ENCODE assay signal across 1 cellular context in the genomic region with DNA sequence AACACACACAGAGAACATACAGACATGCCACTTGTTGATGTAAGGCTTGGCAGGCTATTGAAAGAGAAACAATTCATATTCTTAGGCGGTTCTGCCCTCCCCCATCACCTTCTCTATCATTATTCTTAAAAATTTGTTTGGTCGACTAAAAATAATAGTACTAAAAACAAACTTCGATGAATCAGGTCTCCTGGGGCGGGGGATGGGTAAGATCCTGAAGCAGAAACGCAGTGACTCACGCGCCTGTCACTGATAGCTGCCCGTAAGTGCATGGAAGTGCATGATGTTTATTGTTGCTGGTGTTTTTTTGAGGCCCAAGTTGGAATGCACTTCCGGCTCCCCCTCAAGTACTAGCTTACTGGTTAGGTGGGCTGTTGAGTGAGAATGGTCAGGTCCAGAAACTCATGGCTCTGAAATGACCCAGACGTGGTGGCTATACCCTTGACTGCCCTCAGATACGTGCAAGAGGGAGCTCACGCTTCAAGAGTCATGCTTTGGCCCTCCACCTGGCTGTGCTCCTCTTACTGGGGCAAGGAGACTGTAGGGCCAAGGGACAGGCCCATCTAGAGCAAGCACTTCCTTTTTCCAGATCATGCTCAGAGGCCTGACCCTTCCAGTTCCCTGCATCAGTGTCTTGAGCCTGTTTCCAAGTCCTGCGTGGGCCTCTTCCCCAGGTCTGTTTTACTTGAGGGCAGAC.
TF ChIP-seq lines count a peak whose summit lies in the region.

No MANE protein-coding gene starts in this region.

TF ChIP-seq in K562, 482 proteins besides CTCF, POLR2A, EP300 and RAD21 (continued from another document and continues in another):
- TF ChIP-seq, protein P1, sequence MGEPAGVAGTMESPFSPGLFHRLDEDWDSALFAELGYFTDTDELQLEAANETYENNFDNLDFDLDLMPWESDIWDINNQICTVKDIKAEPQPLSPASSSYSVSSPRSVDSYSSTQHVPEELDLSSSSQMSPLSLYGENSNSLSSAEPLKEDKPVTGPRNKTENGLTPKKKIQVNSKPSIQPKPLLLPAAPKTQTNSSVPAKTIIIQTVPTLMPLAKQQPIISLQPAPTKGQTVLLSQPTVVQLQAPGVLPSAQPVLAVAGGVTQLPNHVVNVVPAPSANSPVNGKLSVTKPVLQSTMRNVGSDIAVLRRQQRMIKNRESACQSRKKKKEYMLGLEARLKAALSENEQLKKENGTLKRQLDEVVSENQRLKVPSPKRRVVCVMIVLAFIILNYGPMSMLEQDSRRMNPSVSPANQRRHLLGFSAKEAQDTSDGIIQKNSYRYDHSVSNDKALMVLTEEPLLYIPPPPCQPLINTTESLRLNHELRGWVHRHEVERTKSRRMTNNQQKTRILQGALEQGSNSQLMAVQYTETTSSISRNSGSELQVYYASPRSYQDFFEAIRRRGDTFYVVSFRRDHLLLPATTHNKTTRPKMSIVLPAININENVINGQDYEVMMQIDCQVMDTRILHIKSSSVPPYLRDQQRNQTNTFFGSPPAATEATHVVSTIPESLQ (CRISPR knock-in tag; IDR thresholded peaks at IDR 0.05), result no peak
- TF ChIP-seq, protein P2, sequence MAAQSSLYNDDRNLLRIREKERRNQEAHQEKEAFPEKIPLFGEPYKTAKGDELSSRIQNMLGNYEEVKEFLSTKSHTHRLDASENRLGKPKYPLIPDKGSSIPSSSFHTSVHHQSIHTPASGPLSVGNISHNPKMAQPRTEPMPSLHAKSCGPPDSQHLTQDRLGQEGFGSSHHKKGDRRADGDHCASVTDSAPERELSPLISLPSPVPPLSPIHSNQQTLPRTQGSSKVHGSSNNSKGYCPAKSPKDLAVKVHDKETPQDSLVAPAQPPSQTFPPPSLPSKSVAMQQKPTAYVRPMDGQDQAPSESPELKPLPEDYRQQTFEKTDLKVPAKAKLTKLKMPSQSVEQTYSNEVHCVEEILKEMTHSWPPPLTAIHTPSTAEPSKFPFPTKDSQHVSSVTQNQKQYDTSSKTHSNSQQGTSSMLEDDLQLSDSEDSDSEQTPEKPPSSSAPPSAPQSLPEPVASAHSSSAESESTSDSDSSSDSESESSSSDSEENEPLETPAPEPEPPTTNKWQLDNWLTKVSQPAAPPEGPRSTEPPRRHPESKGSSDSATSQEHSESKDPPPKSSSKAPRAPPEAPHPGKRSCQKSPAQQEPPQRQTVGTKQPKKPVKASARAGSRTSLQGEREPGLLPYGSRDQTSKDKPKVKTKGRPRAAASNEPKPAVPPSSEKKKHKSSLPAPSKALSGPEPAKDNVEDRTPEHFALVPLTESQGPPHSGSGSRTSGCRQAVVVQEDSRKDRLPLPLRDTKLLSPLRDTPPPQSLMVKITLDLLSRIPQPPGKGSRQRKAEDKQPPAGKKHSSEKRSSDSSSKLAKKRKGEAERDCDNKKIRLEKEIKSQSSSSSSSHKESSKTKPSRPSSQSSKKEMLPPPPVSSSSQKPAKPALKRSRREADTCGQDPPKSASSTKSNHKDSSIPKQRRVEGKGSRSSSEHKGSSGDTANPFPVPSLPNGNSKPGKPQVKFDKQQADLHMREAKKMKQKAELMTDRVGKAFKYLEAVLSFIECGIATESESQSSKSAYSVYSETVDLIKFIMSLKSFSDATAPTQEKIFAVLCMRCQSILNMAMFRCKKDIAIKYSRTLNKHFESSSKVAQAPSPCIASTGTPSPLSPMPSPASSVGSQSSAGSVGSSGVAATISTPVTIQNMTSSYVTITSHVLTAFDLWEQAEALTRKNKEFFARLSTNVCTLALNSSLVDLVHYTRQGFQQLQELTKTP (IDR thresholded peaks at IDR 0.05; ENCODE audit: low read depth in 1 of 2, partially characterized antibody in 2 of 2), result peak in 1 of 2 experiments; percentile 68
- TF ChIP-seq ZNF23 (CRISPR knock-in tag; IDR thresholded peaks at IDR 0.05) (no peak), U2AF1 (optimal IDR thresholded peaks at IDR 0.05; ENCODE audit: low read depth, low read length) (no peak), ZNF717 (CRISPR knock-in tag; IDR thresholded peaks at IDR 0.05) (no peak), HIVEP1 (CRISPR knock-in tag; IDR thresholded peaks at IDR 0.05) (no peak), MAFG (tag; conservative IDR thresholded peaks at IDR 0.05) (peak; percentile 35; the same call in 1 of the 2 replicates), NFRKB (IDR thresholded peaks at IDR 0.05; ENCODE audit: low read depth) (no peak), MECOM (CRISPR knock-in tag; IDR thresholded peaks at IDR 0.05) (no peak), MBD2 (IDR thresholded peaks at IDR 0.05; ENCODE audit: borderline replicate concordance, low read depth) (peak; percentile 66; the same call in 1 of the 2 replicates), ZZZ3 (IDR thresholded peaks at IDR 0.05) (no peak), SMAD3 (CRISPR knock-in tag; conservative IDR thresholded peaks at IDR 0.05) (no peak), FOXJ2 (tag; IDR thresholded peaks at IDR 0.05) (peak; percentile 66; the same call in 1 of the 2 replicates), KDM1A (IDR thresholded peaks at IDR 0.05) (peak; percentile 60 to 63; a peak in 3 of 4 replicates), SAP30 (IDR thresholded peaks at IDR 0.05; ENCODE audit: borderline replicate concordance, insufficient read depth, low read depth, low read length, poor library complexity, severe bottlenecking) (no peak), POLR2B (IDR thresholded peaks at IDR 0.05; ENCODE audit: low read depth, partially characterized antibody) (no peak), GABPB2 (CRISPR knock-in tag; conservative IDR thresholded peaks at IDR 0.05) (no peak), TCF3 (CRISPR knock-in tag; IDR thresholded peaks at IDR 0.05) (peak; percentile 60), NCOR1 (IDR thresholded peaks at IDR 0.05) (peak; percentile 67), ZNF384 (IDR thresholded peaks at IDR 0.05; ENCODE audit: low read depth, low read length) (peak; percentile 79), SPI1 (IDR thresholded peaks at IDR 0.05; ENCODE audit: borderline replicate concordance, low read depth, low read length) (peak; percentile 96), MYC (IDR thresholded peaks at IDR 0.05; ENCODE audit: low read depth, low read length) (peak; percentile 47; the same call in 1 of the 2 replicates), MYC (CRISPR knock-in tag; IDR thresholded peaks at IDR 0.05; ENCODE audit: borderline replicate concordance, low read depth) (no peak), CREB1 (IDR thresholded peaks at IDR 0.05) (no peak; the same call in 1 of the 2 replicates), CREB1 (CRISPR knock-in tag; IDR thresholded peaks at IDR 0.05) (0 out of 2 replicates have a peak, but pooled peaks have one; percentile 39), ZNF354B (CRISPR knock-in tag; IDR thresholded peaks at IDR 0.05) (no peak), TBL1XR1 (IDR thresholded peaks at IDR 0.05; ENCODE audit: low read length in 2 of 2) (peak in 1 of 2 experiments; percentile 48; a peak in 1 of 4 replicates), MTF1 (CRISPR knock-in tag; IDR thresholded peaks at IDR 0.05; ENCODE audit: borderline replicate concordance) (no peak), MEIS2 (IDR thresholded peaks at IDR 0.05; ENCODE audit: partially characterized antibody) (peak; percentile 76), NR2C2 (CRISPR knock-in tag; IDR thresholded peaks at IDR 0.05) (peak; percentile 25; the same call in 1 of the 2 replicates), NR2C2 (tag; IDR thresholded peaks at IDR 0.05) (no peak; the same call in 1 of the 2 replicates), SRF (CRISPR knock-in tag; IDR thresholded peaks at IDR 0.05) (peak in 1 of 2 experiments; percentile 79; a peak in 1 of 4 replicates), MTA1 (IDR thresholded peaks at IDR 0.05; ENCODE audit: borderline replicate concordance) (peak; percentile 59; the same call in 1 of the 2 replicates), FOXP1 (CRISPR knock-in tag; IDR thresholded peaks at IDR 0.05) (peak; percentile 77; the same call in 1 of the 2 replicates), CXXC5 (CRISPR knock-in tag; IDR thresholded peaks at IDR 0.05) (peak; percentile 64), RUNX1 (IDR thresholded peaks at IDR 0.05; ENCODE audit: low read depth) (no peak), ZNF263 (CRISPR knock-in tag; IDR thresholded peaks at IDR 0.05; ENCODE audit: borderline replicate concordance) (peak; percentile 60; the same call in 1 of the 2 replicates), SMAD4 (CRISPR knock-in tag; conservative IDR thresholded peaks at IDR 0.05) (peak; percentile 80), MAZ (CRISPR knock-in tag; conservative IDR thresholded peaks at IDR 0.05 in 1 of 2, IDR thresholded peaks at IDR 0.05 in 1 of 2) (peak; percentile 38 to 51; a peak in 2 of 4 replicates)
- TF ChIP-seq, protein P3, sequence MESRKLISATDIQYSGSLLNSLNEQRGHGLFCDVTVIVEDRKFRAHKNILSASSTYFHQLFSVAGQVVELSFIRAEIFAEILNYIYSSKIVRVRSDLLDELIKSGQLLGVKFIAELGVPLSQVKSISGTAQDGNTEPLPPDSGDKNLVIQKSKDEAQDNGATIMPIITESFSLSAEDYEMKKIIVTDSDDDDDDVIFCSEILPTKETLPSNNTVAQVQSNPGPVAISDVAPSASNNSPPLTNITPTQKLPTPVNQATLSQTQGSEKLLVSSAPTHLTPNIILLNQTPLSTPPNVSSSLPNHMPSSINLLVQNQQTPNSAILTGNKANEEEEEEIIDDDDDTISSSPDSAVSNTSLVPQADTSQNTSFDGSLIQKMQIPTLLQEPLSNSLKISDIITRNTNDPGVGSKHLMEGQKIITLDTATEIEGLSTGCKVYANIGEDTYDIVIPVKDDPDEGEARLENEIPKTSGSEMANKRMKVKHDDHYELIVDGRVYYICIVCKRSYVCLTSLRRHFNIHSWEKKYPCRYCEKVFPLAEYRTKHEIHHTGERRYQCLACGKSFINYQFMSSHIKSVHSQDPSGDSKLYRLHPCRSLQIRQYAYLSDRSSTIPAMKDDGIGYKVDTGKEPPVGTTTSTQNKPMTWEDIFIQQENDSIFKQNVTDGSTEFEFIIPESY (CRISPR knock-in tag; IDR thresholded peaks at IDR 0.05), result 0 out of 2 replicates have a peak, but pooled peaks have one; percentile 10
- TF ChIP-seq, protein P4, sequence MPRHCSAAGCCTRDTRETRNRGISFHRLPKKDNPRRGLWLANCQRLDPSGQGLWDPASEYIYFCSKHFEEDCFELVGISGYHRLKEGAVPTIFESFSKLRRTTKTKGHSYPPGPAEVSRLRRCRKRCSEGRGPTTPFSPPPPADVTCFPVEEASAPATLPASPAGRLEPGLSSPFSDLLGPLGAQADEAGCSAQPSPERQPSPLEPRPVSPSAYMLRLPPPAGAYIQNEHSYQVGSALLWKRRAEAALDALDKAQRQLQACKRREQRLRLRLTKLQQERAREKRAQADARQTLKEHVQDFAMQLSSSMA (CRISPR knock-in tag; IDR thresholded peaks at IDR 0.05), result no peak
- TF ChIP-seq, protein P5, sequence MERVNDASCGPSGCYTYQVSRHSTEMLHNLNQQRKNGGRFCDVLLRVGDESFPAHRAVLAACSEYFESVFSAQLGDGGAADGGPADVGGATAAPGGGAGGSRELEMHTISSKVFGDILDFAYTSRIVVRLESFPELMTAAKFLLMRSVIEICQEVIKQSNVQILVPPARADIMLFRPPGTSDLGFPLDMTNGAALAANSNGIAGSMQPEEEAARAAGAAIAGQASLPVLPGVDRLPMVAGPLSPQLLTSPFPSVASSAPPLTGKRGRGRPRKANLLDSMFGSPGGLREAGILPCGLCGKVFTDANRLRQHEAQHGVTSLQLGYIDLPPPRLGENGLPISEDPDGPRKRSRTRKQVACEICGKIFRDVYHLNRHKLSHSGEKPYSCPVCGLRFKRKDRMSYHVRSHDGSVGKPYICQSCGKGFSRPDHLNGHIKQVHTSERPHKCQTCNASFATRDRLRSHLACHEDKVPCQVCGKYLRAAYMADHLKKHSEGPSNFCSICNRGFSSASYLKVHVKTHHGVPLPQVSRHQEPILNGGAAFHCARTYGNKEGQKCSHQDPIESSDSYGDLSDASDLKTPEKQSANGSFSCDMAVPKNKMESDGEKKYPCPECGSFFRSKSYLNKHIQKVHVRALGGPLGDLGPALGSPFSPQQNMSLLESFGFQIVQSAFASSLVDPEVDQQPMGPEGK (CRISPR knock-in tag; IDR thresholded peaks at IDR 0.05; ENCODE audit: borderline replicate concordance), result no peak
- TF ChIP-seq, protein P6, sequence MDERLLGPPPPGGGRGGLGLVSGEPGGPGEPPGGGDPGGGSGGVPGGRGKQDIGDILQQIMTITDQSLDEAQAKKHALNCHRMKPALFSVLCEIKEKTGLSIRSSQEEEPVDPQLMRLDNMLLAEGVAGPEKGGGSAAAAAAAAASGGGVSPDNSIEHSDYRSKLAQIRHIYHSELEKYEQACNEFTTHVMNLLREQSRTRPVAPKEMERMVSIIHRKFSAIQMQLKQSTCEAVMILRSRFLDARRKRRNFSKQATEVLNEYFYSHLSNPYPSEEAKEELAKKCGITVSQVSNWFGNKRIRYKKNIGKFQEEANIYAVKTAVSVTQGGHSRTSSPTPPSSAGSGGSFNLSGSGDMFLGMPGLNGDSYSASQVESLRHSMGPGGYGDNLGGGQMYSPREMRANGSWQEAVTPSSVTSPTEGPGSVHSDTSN (CRISPR knock-in tag; IDR thresholded peaks at IDR 0.05; ENCODE audit: low read depth), result no peak
- TF ChIP-seq, protein P6 (tag; conservative IDR thresholded peaks at IDR 0.05; ENCODE audit: low read depth), result peak; percentile 52
